Comparison of ENCODE assay signal across 20 cellular contexts in the genomic region with DNA sequence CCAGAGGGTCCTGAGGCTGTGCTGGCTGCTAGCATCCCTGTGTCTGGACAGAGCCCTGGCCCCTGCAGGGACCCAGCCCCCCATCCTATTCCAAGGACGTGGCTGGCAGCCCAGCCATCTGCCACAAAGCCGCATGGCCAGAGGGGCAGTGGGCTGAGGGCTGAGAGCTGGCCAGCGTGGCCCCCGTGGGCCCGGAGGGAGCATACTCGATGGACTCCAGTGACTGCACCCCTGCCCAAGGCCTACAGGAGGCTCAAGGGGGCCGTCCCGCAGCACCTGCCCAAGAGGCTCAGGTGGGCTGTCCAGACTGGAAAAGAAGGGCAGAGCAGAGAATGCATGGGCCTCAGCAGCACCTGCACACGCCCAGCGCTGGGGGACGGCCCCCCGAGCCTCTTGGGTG. TPM values are rescaled to one million over a fixed set of nuclear protein-coding genes. Genes with fewer than 3 reads are reported as not detected.
DNase-seq lines count a peak whose midpoint lies in the region; ATAC-seq, FAIRE-seq and TF ChIP-seq lines count a peak whose summit lies in the region.
"Had no signal": no experiment of that assay in that cellular context is flagged by ENCODE, and none has a peak within 500 bp of the region (broad histone marks: within the 10 kb centered on the region; RNA-seq: fewer than 3 reads in every experiment).

No MANE protein-coding gene starts in this region.

- H4K20me1 ChIP-seq in SK-N-SH (ENCODE audit: insufficient read depth) (peaks cover 86% of the 10 kb centered on the region), K562 (replicated peaks; ENCODE audit: control insufficient read depth, insufficient read depth, low read length) (peaks cover 8% of the 10 kb centered on the region), neural cell (ENCODE audit: insufficient read depth) (no peaks in the 10 kb centered on the region)

- DNase-seq in SK-N-SH: peak; percentile 74
- no peak for DNase-seq in K562 (ENCODE audit: extremely low read depth in 1 of 4, low spot score in 3 of 4)
- no peak for DNase-seq in SW 1271 (lab: John Stamatoyannopoulos, UW)
- DNase-seq in activated CD8-positive, alpha-beta T cell treated with anti-CD3 and anti-CD28 coated beads, Interleukin-2, amount 10 ng/mL, durations not matched to agents 7 days and 5 days: no peak
- no peak for DNase-seq in adrenal gland
- DNase-seq: AML-193; CD4-positive, alpha-beta memory T cell; DMS153; DMS79 treated with DMSO at 0.1 percent for 48 hours had no signal

- no peak overlapping the region for H3K4me3 Mint-ChIP-seq in activated CD8-positive, alpha-beta T cell treated with anti-CD3 and anti-CD28 coated beads, Interleukin-2, amount 10 ng/mL, durations not matched to agents 7 days and 5 days
- H3K4me3 Mint-ChIP-seq: CD14-positive monocyte; CD4-positive, alpha-beta memory T cell; IgD-negative memory B cell had no signal

- no peaks in the 10 kb centered on the region for H3K9me1 ChIP-seq in K562 (ENCODE audit: control insufficient read depth, insufficient read depth, low read length)

- POLR2A ChIA-PET in SK-N-SH (lab: Yijun Ruan, JAX): interaction anchor here (0.6 to 2.7 kb wide), 2 partner anchors 14 to 37 kb away, joined by 3 to 13 read pairs; partner anchors contain the start of genes PNPLA2, POLR2L and TSPAN4
- POLR2A ChIA-PET in HEK293 (lab: Yijun Ruan, JAX): interaction anchor here (1.1 to 1.3 kb wide), 2 partner anchors 25 to 36 kb away, joined by 3 to 7 read pairs; no protein-coding TSS in a partner anchor
- POLR2A ChIA-PET in K562 (lab: Yijun Ruan, JAX): interaction anchor here (0.6 to 2.0 kb wide), 4 partner anchors 11 to 195 kb away, joined by 3 to 9 read pairs (median 4); partner anchors contain the start of genes POLR2L and TSPAN4
- POLR2A ChIA-PET in activated CD8-positive, alpha-beta T cell treated with anti-CD3 and anti-CD28 coated beads, Interleukin-2, amount 10 ng/mL, durations not matched to agents 7 days and 5 days (lab: Charles Lee): interaction anchor here (0.7 kb wide), 1 partner anchor 10 kb away, joined by 3 read pairs; no protein-coding TSS in a partner anchor

- CTCF ChIA-PET in SK-N-SH (lab: Yijun Ruan, JAX) (interaction anchor here (0.8 to 3.5 kb wide), 6 partner anchors 8 to 195 kb away, joined by 3 to 24 read pairs (median 3); partner anchors contain the start of gene PNPLA2), HEK293 (lab: Yijun Ruan, JAX) (interaction anchor here (0.7 to 1.1 kb wide), 2 partner anchors 9 to 42 kb away, joined by 3 read pairs; no protein-coding TSS in a partner anchor), K562 (lab: Yijun Ruan, JAX; ENCODE audit: low intra/inter-chr PET ratio) (no interaction called here)
- CTCF ChIA-PET in activated CD8-positive, alpha-beta T cell treated with anti-CD3 and anti-CD28 coated beads, Interleukin-2, amount 10 ng/mL, durations not matched to agents 7 days and 5 days (lab: Charles Lee): interaction anchor here (1.5 kb wide), 1 partner anchor 8 kb away, joined by 4 read pairs; no protein-coding TSS in a partner anchor

- ATAC-seq in SK-N-SH treated with all-trans-retinoic acid at 6 μM for 48 hours: no peak
- no peak for ATAC-seq in K562
- ATAC-seq in activated CD8-positive, alpha-beta T cell treated with anti-CD3 and anti-CD28 coated beads, Interleukin-2, amount 10 ng/mL, durations not matched to agents 7 days and 5 days: no peak
- ATAC-seq: A549, GM12878 had no signal

- H3K27ac ChIP-seq in SK-N-SH (ENCODE audit: low read depth in 2 of 2, low read length in 1 of 2) (peak overlapping the region in 1 of 2 experiments; percentile 89; a peak in 2 of 4 replicates), HEK293 (ENCODE audit: extremely low read depth, low read depth, low read length) (no peak overlapping the region), K562 (ENCODE audit: extremely low read depth, low read depth, low read length) (no peak overlapping the region), neural cell (ENCODE audit: low read length) (no peak overlapping the region), adrenal gland (no peak overlapping the region)
- H3K27ac ChIP-seq: A549 had no signal

- H3K27ac Mint-ChIP-seq in activated CD8-positive, alpha-beta T cell treated with anti-CD3 and anti-CD28 coated beads, Interleukin-2, amount 10 ng/mL, durations not matched to agents 7 days and 5 days: no peak overlapping the region
- H3K27ac Mint-ChIP-seq: CD14-positive monocyte; CD4-positive, alpha-beta memory T cell had no signal

- H3K9me3 ChIP-seq in SK-N-SH (no peaks in the 10 kb centered on the region), HEK293 (ENCODE audit: control insufficient read depth, insufficient read depth, low read depth, low read length) (no peaks in the 10 kb centered on the region), K562 (replicated peaks; ENCODE audit: control insufficient read depth, insufficient read depth, low read depth, low read length) (no peaks in the 10 kb centered on the region), neural cell (ENCODE audit: low read length) (no peaks in the 10 kb centered on the region), adrenal gland (replicated peaks in 1 of 3) (no peaks in the 10 kb centered on the region)
- H3K9me3 ChIP-seq: A549, HAP-1 had no signal

- no peaks in the 10 kb centered on the region for H3K27me3 Mint-ChIP-seq in activated CD8-positive, alpha-beta T cell treated with anti-CD3 and anti-CD28 coated beads, Interleukin-2, amount 10 ng/mL, durations not matched to agents 7 days and 5 days (ENCODE audit: low read depth)
- H3K27me3 Mint-ChIP-seq: IgD-negative memory B cell had no signal

- TF ChIP-seq POLR2A in K562 (conservative IDR thresholded peaks at IDR 0.05) (no peak), adrenal gland (IDR thresholded peaks at IDR 0.05) (no peak)

- no TSS peak for BruUV-seq in K562 (replicated peaks; lab: Mats Ljungman, UMichigan)

- H3K4me2 ChIP-seq in SK-N-SH (no peak overlapping the region), K562 (ENCODE audit: insufficient read depth, low read length) (no peak overlapping the region), neural cell (ENCODE audit: low read length) (no peak overlapping the region)
- H3K4me2 ChIP-seq: A549 had no signal

- H3K27me3 ChIP-seq in SK-N-SH (ENCODE audit: insufficient read depth): no peaks in the 10 kb centered on the region
- no peaks in the 10 kb centered on the region for H3K27me3 ChIP-seq in K562 (ENCODE audit: control insufficient read depth in 2 of 2, insufficient read depth in 2 of 2, low read length in 2 of 2)
- peaks cover under 1% of the 10 kb centered on the region for H3K27me3 ChIP-seq in neural cell (ENCODE audit: insufficient read depth, low read depth, low read length)
- no peaks in the 10 kb centered on the region for H3K27me3 ChIP-seq in adrenal gland

- H2AFZ ChIP-seq in SK-N-SH (ENCODE audit: low read depth) (no peak overlapping the region), K562 (ENCODE audit: low read depth, low read length) (no peak overlapping the region), neural cell (ENCODE audit: low read depth, low read length) (no peak overlapping the region)

- H3F3A ChIP-seq in SK-N-SH (replicated peaks; ENCODE audit: insufficient read depth) (no peaks in the 10 kb centered on the region), neural cell (ENCODE audit: insufficient read depth, low read length, poor library complexity, severe bottlenecking) (no peaks in the 10 kb centered on the region)

- no peak for TF ChIP-seq EP300 in SK-N-SH (IDR thresholded peaks at IDR 0.05; ENCODE audit: borderline replicate concordance in 1 of 2, low read depth in 1 of 2, low read length in 1 of 2)
- no peak for TF ChIP-seq EP300 in K562 (IDR thresholded peaks at IDR 0.05; ENCODE audit: low read length)
- TF ChIP-seq EP300 in neural cell (conservative IDR thresholded peaks at IDR 0.05; ENCODE audit: poor library complexity, severe bottlenecking): no peak

- in situ Hi-C loops in K562 (cut with MboI): no loop called here

- no peak overlapping the region for H3K4me3 ChIP-seq in SK-N-SH (ENCODE audit: low read depth in 2 of 2, low read length in 1 of 2)
- no peak overlapping the region for H3K4me3 ChIP-seq in HEK293 (ENCODE audit: low read depth, low read length)
- H3K4me3 ChIP-seq in K562: no peak overlapping the region
- peak overlapping the region; percentile 30 for H3K4me3 ChIP-seq in neural cell (ENCODE audit: low read length)
- no peak overlapping the region for H3K4me3 ChIP-seq in adrenal gland
- H3K4me3 ChIP-seq: A549, GM12878, HAP-1 had no signal

- TF ChIP-seq RAD21 in SK-N-SH (IDR thresholded peaks at IDR 0.05; ENCODE audit: low read length): no peak
- no peak for TF ChIP-seq RAD21 in K562 (CRISPR knock-in tag; conservative IDR thresholded peaks at IDR 0.05 in 1 of 2, IDR thresholded peaks at IDR 0.05 in 1 of 2)
- no peak for TF ChIP-seq RAD21 in neural cell (conservative IDR thresholded peaks at IDR 0.05)

- intact Hi-C loops in K562 (cut with micrococcal nuclease) (no loop called here), adrenal gland (cut with DNase I) (no loop called here)

- H3K4me1 ChIP-seq in SK-N-SH (ENCODE audit: control insufficient read depth in 1 of 2, insufficient read depth in 2 of 2, low read depth in 1 of 2, low read length in 1 of 2) (peaks cover 10 to 73% of the 10 kb centered on the region in 2 experiments; a peak in 2 of 4 replicates), HEK293 (ENCODE audit: control insufficient read depth, insufficient read depth, low read length) (no peaks in the 10 kb centered on the region), K562 (replicated peaks in 1 of 2; ENCODE audit: control insufficient read depth in 2 of 2, insufficient read depth in 2 of 2, low read length in 2 of 2) (peaks cover 6 to 88% of the 10 kb centered on the region in 2 experiments; a peak in 3 of 5 replicates), adrenal gland (replicated peaks in 1 of 2) (peaks cover 0 to 10% of the 10 kb centered on the region in 2 donors)
- H3K4me1 ChIP-seq: HAP-1 had no signal

- H3K4me1 Mint-ChIP-seq in activated CD8-positive, alpha-beta T cell treated with anti-CD3 and anti-CD28 coated beads, Interleukin-2, amount 10 ng/mL, durations not matched to agents 7 days and 5 days (ENCODE audit: low read depth): no peaks in the 10 kb centered on the region

- no peaks in the 10 kb centered on the region for H3K36me3 Mint-ChIP-seq in activated CD8-positive, alpha-beta T cell treated with anti-CD3 and anti-CD28 coated beads, Interleukin-2, amount 10 ng/mL, durations not matched to agents 7 days and 5 days (ENCODE audit: low read depth)
- H3K36me3 Mint-ChIP-seq: CD4-positive, alpha-beta memory T cell; IgD-negative memory B cell had no signal

- H3K79me2 ChIP-seq in SK-N-SH (ENCODE audit: insufficient read depth): peaks cover 22% of the 10 kb centered on the region; the same call in 1 of the 2 replicates
- H3K79me2 ChIP-seq in K562 (ENCODE audit: control insufficient read depth, insufficient read depth, low read length): no peaks in the 10 kb centered on the region
- no peaks in the 10 kb centered on the region for H3K79me2 ChIP-seq in neural cell (replicated peaks; ENCODE audit: insufficient read depth, low read length)

- TF ChIP-seq CTCF in SK-N-SH (IDR thresholded peaks at IDR 0.05): no peak
- TF ChIP-seq CTCF in HEK293 (tag by site-specific recombination; IDR thresholded peaks at IDR 0.05): no peak
- no peak for TF ChIP-seq CTCF in K562 (IDR thresholded peaks at IDR 0.05 in 2 of 3, conservative IDR thresholded peaks at IDR 0.05 in 1 of 3; ENCODE audit: insufficient read depth in 2 of 3, low read depth in 1 of 3, low read length in 3 of 3)
- TF ChIP-seq CTCF in neural cell (IDR thresholded peaks at IDR 0.05; ENCODE audit: poor library complexity, severe bottlenecking): no peak
- no peak for TF ChIP-seq CTCF in adrenal gland (IDR thresholded peaks at IDR 0.05)

- H3K9ac ChIP-seq in SK-N-SH (no peak overlapping the region), K562 (ENCODE audit: insufficient read depth in 1 of 2, low read depth in 2 of 2, low read length in 2 of 2) (no peak overlapping the region), neural cell (ENCODE audit: low read length) (no peak overlapping the region)

- FAIRE-seq in K562 (lab: Jason Lieb, UNC): no peak
- FAIRE-seq: A549, GM12878, GM19239, H1, HTR-8/SVneo had no signal

- no CpG with 5 or more reads among the region's 12 CpGs for WGBS in SK-N-SH (ENCODE audit: low lambda C conversion rate)
- 62% methylated on average over 7 of the region's 12 CpGs for WGBS in K562 (ENCODE audit: insufficient coverage, low coverage, missing lambda C conversion rate)
- 85 to 100% (median 87%) methylated on average over 1 to 12 of the region's 12 CpGs; no CpG with 5 or more reads in 1 of the 4 donors for WGBS in adrenal gland, 4 donors

- H3K9me3 Mint-ChIP-seq in activated CD8-positive, alpha-beta T cell treated with anti-CD3 and anti-CD28 coated beads, Interleukin-2, amount 10 ng/mL, durations not matched to agents 7 days and 5 days (ENCODE audit: insufficient read depth): no peaks in the 10 kb centered on the region
- H3K9me3 Mint-ChIP-seq: CD4-positive, alpha-beta memory T cell; IgD-negative memory B cell had no signal

- no peaks in the 10 kb centered on the region for H3K9me2 ChIP-seq in SK-N-SH
- H3K9me2 ChIP-seq in neural cell (ENCODE audit: insufficient read depth, low read length): no peaks in the 10 kb centered on the region

- H3K36me3 ChIP-seq in SK-N-SH (replicated peaks in 1 of 2; ENCODE audit: control insufficient read depth in 1 of 2, insufficient read depth in 2 of 2, low read length in 1 of 2) (no peaks in the 10 kb centered on the region), HEK293 (ENCODE audit: control insufficient read depth in 2 of 2, insufficient read depth in 1 of 2, low read length in 2 of 2) (no peaks in the 10 kb centered on the region), K562 (ENCODE audit: control insufficient read depth, insufficient read depth, low read length) (no peaks in the 10 kb centered on the region), neural cell (ENCODE audit: insufficient read depth, low read length) (no peaks in the 10 kb centered on the region), adrenal gland (replicated peaks in 1 of 2) (no peaks in the 10 kb centered on the region)
- H3K36me3 ChIP-seq: HAP-1 had no signal

RNA-seq across cellular contexts. Expression of gene TSPAN4, which starts 13.1 kb away (rescaled TPM):
- polyA plus RNA-seq in SK-N-SH (2012; rRNA removed) (201 and 226 TPM in 2 replicates), K562 (2011; rRNA removed) (21.5 and 42.1 TPM in 2 replicates), K562 (2014; fragmentation: Illumina TruSeq; extraction: Trizol) (5.6 and 19.8 TPM in 2 replicates), K562 (2014; fragmentation: Nextera tagmentation; extraction: Ambion mirVana) (1 to 10 TPM in 1 of 2 experiments, under 1 TPM in 1; 0.07 to 2.4 TPM), K562 (2014; rRNA removed) (31.0 and 33.0 TPM in 2 replicates), neural cell (68.1 and 68.3 TPM in 2 replicates), adrenal gland (10 to 100 TPM in 2 of 3 donors, 1 to 10 TPM in 1; 5.2 to 50.4 (median 41.2) TPM)
- polyA plus RNA-seq in SK-N-SH (2012; cell fraction: cytosol; rRNA removed): 66.1 and 128 TPM in 2 replicates
- 521 and 832 TPM in 2 replicates for polyA plus RNA-seq in SK-N-SH (2012; cell fraction: nucleus; rRNA removed)
- total RNA-seq in K562 (2011; cell fraction: chromatin; rRNA removed; ENCODE audit: low replicate concordance): 19.4 and 74.3 TPM in 2 replicates
- 78.6 and 92.9 TPM in 2 replicates for total RNA-seq in K562 (2011; cell fraction: nucleolus; rRNA removed)
- total RNA-seq in K562 (2011; cell fraction: nucleoplasm; rRNA removed): 32.7 and 41.1 TPM in 2 replicates
- total RNA-seq in K562 (2014; rRNA removed) (23.1 and 40.5 TPM in 2 replicates), K562 (2014; rRNA removed; fragmentation: Illumina TruSeq; extraction: Trizol) (2.3 and 3.8 TPM in 2 replicates), K562 (2015; rRNA removed; fragmentation: Illumina TruSeq; extraction: Trizol) (15.7 and 16.7 TPM in 2 replicates), K562 (2021) (27.6 and 28.3 TPM in 2 replicates), adrenal gland (100 to 1,000 TPM in 2 of 8 donors, 10 to 100 TPM in 6; 39.7 to 207 (median 75.4) TPM)
- 46.2 and 103 TPM in 2 replicates for polyA plus RNA-seq in K562 (2011; cell fraction: cytosol; rRNA removed)
- 108 and 187 TPM in 2 replicates for polyA plus RNA-seq in K562 (2011; cell fraction: nucleus; rRNA removed)
- 26.1 and 35.7 TPM in 2 replicates for polyA plus RNA-seq in K562 (2012)
- 6.9 and 10.4 TPM in 2 replicates for polyA minus RNA-seq in K562 (2011; rRNA and poly(A)+ RNA removed)
- polyA minus RNA-seq in K562 (2011; cell fraction: cytosol; rRNA and poly(A)+ RNA removed): 27.9 and 34.5 TPM in 2 replicates
- 18.6 and 21.2 TPM in 2 replicates for polyA minus RNA-seq in K562 (2011; cell fraction: nucleus; rRNA and poly(A)+ RNA removed)
- polyA minus RNA-seq in neural cell: 22.8 and 28.7 TPM in 2 replicates
- 10 to 100 TPM; 20.0 to 21.7 TPM for total RNA-seq in activated CD8-positive, alpha-beta T cell treated with anti-CD3 and anti-CD28 coated beads, Interleukin-2, amount 10 ng/mL, durations not matched to agents 7 days and 5 days

RNA-seq across cellular contexts. Expression of gene POLR2L, which starts 13.5 kb away (rescaled TPM):
- 287 and 540 TPM in 2 replicates for polyA plus RNA-seq in SK-N-SH (2012; rRNA removed)
- 228 and 230 TPM in 2 replicates for polyA plus RNA-seq in SK-N-SH (2012; cell fraction: cytosol; rRNA removed)
- 123 and 341 TPM in 2 replicates for polyA plus RNA-seq in SK-N-SH (2012; cell fraction: nucleus; rRNA removed)
- total RNA-seq in K562 (2011; cell fraction: chromatin; rRNA removed; ENCODE audit: low replicate concordance): 11.3 and 43.7 TPM in 2 replicates
- 55.9 and 78.4 TPM in 2 replicates for total RNA-seq in K562 (2011; cell fraction: nucleolus; rRNA removed)
- total RNA-seq in K562 (2011; cell fraction: nucleoplasm; rRNA removed): 39.7 and 45.6 TPM in 2 replicates
- 688 and 1,043 TPM in 2 replicates for total RNA-seq in K562 (2014; rRNA removed)
- total RNA-seq in K562 (2014; rRNA removed; fragmentation: Illumina TruSeq; extraction: Trizol): 21.4 and 38.3 TPM in 2 replicates
- total RNA-seq in K562 (2015; rRNA removed; fragmentation: Illumina TruSeq; extraction: Trizol): 170 and 171 TPM in 2 replicates
- total RNA-seq in K562 (2021): 217 and 237 TPM in 2 replicates
- 40.7 and 91.6 TPM in 2 replicates for polyA plus RNA-seq in K562 (2011; rRNA removed)
- polyA plus RNA-seq in K562 (2011; cell fraction: cytosol; rRNA removed): 76.1 and 201 TPM in 2 replicates
- 112 and 200 TPM in 2 replicates for polyA plus RNA-seq in K562 (2011; cell fraction: nucleus; rRNA removed)
- 226 and 569 TPM in 2 replicates for polyA plus RNA-seq in K562 (2012)
- 48.1 and 191 TPM in 2 replicates for polyA plus RNA-seq in K562 (2014; fragmentation: Illumina TruSeq; extraction: Trizol)
- 100 to 1,000 TPM in 1 of 2 experiments, 10 to 100 TPM in 1; 97.7 to 108 TPM for polyA plus RNA-seq in K562 (2014; fragmentation: Nextera tagmentation; extraction: Ambion mirVana)
- polyA plus RNA-seq in K562 (2014; rRNA removed): 350 and 635 TPM in 2 replicates
- polyA minus RNA-seq in K562 (2011; rRNA and poly(A)+ RNA removed): 35.2 and 74.3 TPM in 2 replicates
- 127 and 132 TPM in 2 replicates for polyA minus RNA-seq in K562 (2011; cell fraction: cytosol; rRNA and poly(A)+ RNA removed)
- 29.1 and 33.3 TPM in 2 replicates for polyA minus RNA-seq in K562 (2011; cell fraction: nucleus; rRNA and poly(A)+ RNA removed)
- 50.6 and 62.3 TPM in 2 replicates for polyA plus RNA-seq in neural cell
- 7.8 and 9.4 TPM in 2 replicates for polyA minus RNA-seq in neural cell
- 100 to 1,000 TPM; 127 to 140 TPM for total RNA-seq in activated CD8-positive, alpha-beta T cell treated with anti-CD3 and anti-CD28 coated beads, Interleukin-2, amount 10 ng/mL, durations not matched to agents 7 days and 5 days
- 100 to 1,000 TPM in 4 of 8 donors, 10 to 100 TPM in 4; 26.2 to 206 (median 108) TPM for total RNA-seq in adrenal gland
- polyA plus RNA-seq in adrenal gland: 100 to 1,000 TPM in 1 of 3 donors, 10 to 100 TPM in 2; 43.3 to 163 (median 96.5) TPM

RNA-seq across cellular contexts. Expression of gene CD151, which starts 23.0 kb away (rescaled TPM):
- polyA plus RNA-seq in SK-N-SH (2012; rRNA removed) (922 and 1,149 TPM in 2 replicates), K562 (2011; rRNA removed) (179 and 218 TPM in 2 replicates), K562 (2014; fragmentation: Illumina TruSeq; extraction: Trizol) (95.6 and 190 TPM in 2 replicates), K562 (2014; fragmentation: Nextera tagmentation; extraction: Ambion mirVana) (1 to 10 TPM; 2.3 to 6.5 TPM), K562 (2014; rRNA removed) (187 and 238 TPM in 2 replicates), neural cell (70.8 and 80.1 TPM in 2 replicates), adrenal gland (100 to 1,000 TPM; 111 to 268 (median 246) TPM)
- polyA plus RNA-seq in SK-N-SH (2012; cell fraction: cytosol; rRNA removed): 364 and 668 TPM in 2 replicates
- polyA plus RNA-seq in SK-N-SH (2012; cell fraction: nucleus; rRNA removed): 1,027 and 1,059 TPM in 2 replicates
- total RNA-seq in K562 (2011; cell fraction: chromatin; rRNA removed; ENCODE audit: low replicate concordance): 104 and 449 TPM in 2 replicates
- 583 and 614 TPM in 2 replicates for total RNA-seq in K562 (2011; cell fraction: nucleolus; rRNA removed)
- total RNA-seq in K562 (2011; cell fraction: nucleoplasm; rRNA removed): 235 and 299 TPM in 2 replicates
- total RNA-seq in K562 (2014; rRNA removed) (141 and 185 TPM in 2 replicates), K562 (2014; rRNA removed; fragmentation: Illumina TruSeq; extraction: Trizol) (40.0 and 65.9 TPM in 2 replicates), K562 (2015; rRNA removed; fragmentation: Illumina TruSeq; extraction: Trizol) (121 and 140 TPM in 2 replicates), K562 (2021) (187 and 189 TPM in 2 replicates), adrenal gland (100 to 1,000 TPM; 182 to 387 (median 330) TPM)
- 332 and 568 TPM in 2 replicates for polyA plus RNA-seq in K562 (2011; cell fraction: cytosol; rRNA removed)
- polyA plus RNA-seq in K562 (2011; cell fraction: nucleus; rRNA removed): 363 and 514 TPM in 2 replicates
- polyA plus RNA-seq in K562 (2012): 181 and 228 TPM in 2 replicates
- 64.7 and 146 TPM in 2 replicates for polyA minus RNA-seq in K562 (2011; rRNA and poly(A)+ RNA removed)
- 86.1 and 96.6 TPM in 2 replicates for polyA minus RNA-seq in K562 (2011; cell fraction: cytosol; rRNA and poly(A)+ RNA removed)
- polyA minus RNA-seq in K562 (2011; cell fraction: nucleus; rRNA and poly(A)+ RNA removed): 94.5 and 98.4 TPM in 2 replicates
- polyA minus RNA-seq in neural cell: 39.7 and 39.8 TPM in 2 replicates
- 10 to 100 TPM; 27.0 to 29.7 TPM for total RNA-seq in activated CD8-positive, alpha-beta T cell treated with anti-CD3 and anti-CD28 coated beads, Interleukin-2, amount 10 ng/mL, durations not matched to agents 7 days and 5 days

RNA-seq across cellular contexts. Expression of gene CRACR2B, which starts 28.1 kb away (rescaled TPM):
- 0.94 and 1.1 TPM in 2 replicates for polyA plus RNA-seq in SK-N-SH (2012; rRNA removed)
- 0.21 and 0.28 TPM in 2 replicates for polyA plus RNA-seq in SK-N-SH (2012; cell fraction: cytosol; rRNA removed)
- polyA plus RNA-seq in SK-N-SH (2012; cell fraction: nucleus; rRNA removed): 3.8 and 5.0 TPM in 2 replicates
- 32.8 and 134 TPM in 2 replicates for total RNA-seq in K562 (2011; cell fraction: chromatin; rRNA removed; ENCODE audit: low replicate concordance)
- total RNA-seq in K562 (2011; cell fraction: nucleolus; rRNA removed): 116 and 120 TPM in 2 replicates
- 53.6 and 58.1 TPM in 2 replicates for total RNA-seq in K562 (2011; cell fraction: nucleoplasm; rRNA removed)
- total RNA-seq in K562 (2014; rRNA removed): 19.7 and 21.9 TPM in 2 replicates
- 0.86 and 2.3 TPM in 2 replicates for total RNA-seq in K562 (2014; rRNA removed; fragmentation: Illumina TruSeq; extraction: Trizol)
- 5.8 and 6.0 TPM in 2 replicates for total RNA-seq in K562 (2015; rRNA removed; fragmentation: Illumina TruSeq; extraction: Trizol)
- 29.0 and 35.7 TPM in 2 replicates for total RNA-seq in K562 (2021)
- 5.7 and 15.1 TPM in 2 replicates for polyA plus RNA-seq in K562 (2011; rRNA removed)
- polyA plus RNA-seq in K562 (2011; cell fraction: cytosol; rRNA removed): 5.8 and 17.5 TPM in 2 replicates
- polyA plus RNA-seq in K562 (2011; cell fraction: nucleus; rRNA removed): 229 and 325 TPM in 2 replicates
- polyA plus RNA-seq in K562 (2012): 22.7 and 54.8 TPM in 2 replicates
- 7.2 and 13.1 TPM in 2 replicates for polyA plus RNA-seq in K562 (2014; fragmentation: Illumina TruSeq; extraction: Trizol)
- under 1 TPM; 0.10 to 0.13 TPM for polyA plus RNA-seq in K562 (2014; fragmentation: Nextera tagmentation; extraction: Ambion mirVana)
- polyA plus RNA-seq in K562 (2014; rRNA removed): 40.7 and 51.0 TPM in 2 replicates
- 0.84 and 1.6 TPM in 2 replicates for polyA minus RNA-seq in K562 (2011; rRNA and poly(A)+ RNA removed)
- polyA minus RNA-seq in K562 (2011; cell fraction: cytosol; rRNA and poly(A)+ RNA removed): 5.2 and 6.3 TPM in 2 replicates
- 24.2 and 30.4 TPM in 2 replicates for polyA minus RNA-seq in K562 (2011; cell fraction: nucleus; rRNA and poly(A)+ RNA removed)
- polyA plus RNA-seq in neural cell: 1.2 and 6.5 TPM in 2 replicates
- 0.49 and 1.5 TPM in 2 replicates for polyA minus RNA-seq in neural cell
- 10 to 100 TPM; 17.2 to 18.7 TPM for total RNA-seq in activated CD8-positive, alpha-beta T cell treated with anti-CD3 and anti-CD28 coated beads, Interleukin-2, amount 10 ng/mL, durations not matched to agents 7 days and 5 days
- 10 to 100 TPM in 6 of 8 donors, 1 to 10 TPM in 2; 5.9 to 22.6 (median 15.6) TPM for total RNA-seq in adrenal gland
- 10 to 100 TPM in 2 of 3 donors, 1 to 10 TPM in 1; 1.0 to 91.3 (median 39.3) TPM for polyA plus RNA-seq in adrenal gland
- polyA plus RNA-seq: CD4-positive, alpha-beta memory T cell had no signal

RNA-seq across cellular contexts. Expression of gene PNPLA2, which starts 37.1 kb away (rescaled TPM):
- polyA plus RNA-seq in SK-N-SH (2012; rRNA removed) (47.7 and 60.3 TPM in 2 replicates), K562 (2011; rRNA removed) (6.9 and 29.3 TPM in 2 replicates), K562 (2014; fragmentation: Illumina TruSeq; extraction: Trizol) (21.4 and 37.1 TPM in 2 replicates), K562 (2014; fragmentation: Nextera tagmentation; extraction: Ambion mirVana) (under 1 TPM; 0.39 TPM), K562 (2014; rRNA removed) (36.4 and 49.4 TPM in 2 replicates), neural cell (7.3 and 7.8 TPM in 2 replicates), adrenal gland (100 to 1,000 TPM in 2 of 3 donors, 10 to 100 TPM in 1; 46.2 to 403 (median 162) TPM)
- 24.0 and 41.7 TPM in 2 replicates for polyA plus RNA-seq in SK-N-SH (2012; cell fraction: cytosol; rRNA removed)
- 222 and 344 TPM in 2 replicates for polyA plus RNA-seq in SK-N-SH (2012; cell fraction: nucleus; rRNA removed)
- total RNA-seq in K562 (2011; cell fraction: chromatin; rRNA removed; ENCODE audit: low replicate concordance): 83.1 and 391 TPM in 2 replicates
- 282 and 286 TPM in 2 replicates for total RNA-seq in K562 (2011; cell fraction: nucleolus; rRNA removed)
- 136 and 157 TPM in 2 replicates for total RNA-seq in K562 (2011; cell fraction: nucleoplasm; rRNA removed)
- total RNA-seq in K562 (2014; rRNA removed) (22.2 and 32.0 TPM in 2 replicates), K562 (2014; rRNA removed; fragmentation: Illumina TruSeq; extraction: Trizol) (3.6 and 5.0 TPM in 2 replicates), K562 (2015; rRNA removed; fragmentation: Illumina TruSeq; extraction: Trizol) (8.4 and 9.0 TPM in 2 replicates), K562 (2021) (87.1 and 87.5 TPM in 2 replicates), adrenal gland (100 to 1,000 TPM in 4 of 8 donors, 10 to 100 TPM in 4; 75.9 to 311 (median 124) TPM)
- polyA plus RNA-seq in K562 (2011; cell fraction: cytosol; rRNA removed): 10.0 and 17.9 TPM in 2 replicates
- 266 and 420 TPM in 2 replicates for polyA plus RNA-seq in K562 (2011; cell fraction: nucleus; rRNA removed)
- 39.2 and 88.0 TPM in 2 replicates for polyA plus RNA-seq in K562 (2012)
- polyA minus RNA-seq in K562 (2011; rRNA and poly(A)+ RNA removed): 9.2 and 12.6 TPM in 2 replicates
- 26.3 TPM in 2 replicates for polyA minus RNA-seq in K562 (2011; cell fraction: cytosol; rRNA and poly(A)+ RNA removed)
- polyA minus RNA-seq in K562 (2011; cell fraction: nucleus; rRNA and poly(A)+ RNA removed): 88.9 and 90.9 TPM in 2 replicates
- polyA minus RNA-seq in neural cell: 6.5 and 8.8 TPM in 2 replicates
- 10 to 100 TPM; 67.3 to 76.6 TPM for total RNA-seq in activated CD8-positive, alpha-beta T cell treated with anti-CD3 and anti-CD28 coated beads, Interleukin-2, amount 10 ng/mL, durations not matched to agents 7 days and 5 days
